Comparison of ENCODE assay signal across 21 cellular contexts in genomic region chr20:37364927-37365272, GRCh38. TPM values are rescaled to one million over a fixed set of nuclear protein-coding genes. Genes with fewer than 3 reads are reported as not detected.
A peak's percentile ranks its signal among the peaks of the same experiment; 100 is the strongest.
DNase-seq lines count a peak whose midpoint lies in the region; ATAC-seq, FAIRE-seq and TF ChIP-seq lines count a peak whose summit lies in the region.
"Had no signal": no experiment of that assay in that cellular context is flagged by ENCODE, and none has a peak within 500 bp of the region (broad histone marks: within the 10 kb centered on the region; RNA-seq: fewer than 3 reads in every experiment).

No MANE protein-coding gene starts in this region.

- WGBS in K562 (ENCODE audit: insufficient coverage, low coverage, missing lambda C conversion rate), result 71% methylated on average over 3 of the region's 3 CpGs

- peak overlapping the region; percentile 33 for H3K27ac Mint-ChIP-seq in CD8-positive, alpha-beta T cell

- H3K4me1 Mint-ChIP-seq in CD8-positive, alpha-beta T cell (ENCODE audit: low read depth), result no peaks in the 10 kb centered on the region

- no peaks in the 10 kb centered on the region for H3K27me3 ChIP-seq in CD8-positive, alpha-beta T cell (ENCODE audit: insufficient read depth, low read length)
- H3K27me3 ChIP-seq in H7 (ENCODE audit: control insufficient read depth, insufficient read depth, low read length) (no peaks in the 10 kb centered on the region), K562 (ENCODE audit: control insufficient read depth in 2 of 2, insufficient read depth in 2 of 2, low read length in 2 of 2) (no peaks in the 10 kb centered on the region), osteoblast (ENCODE audit: insufficient read depth, low read length) (no peaks in the 10 kb centered on the region)
- H3K27me3 ChIP-seq: pancreas had no signal

- H3K27me3 Mint-ChIP-seq in CD8-positive, alpha-beta T cell (ENCODE audit: low read depth), result no peaks in the 10 kb centered on the region

- H3K4me2 ChIP-seq in K562 (ENCODE audit: insufficient read depth, low read length) (no peak overlapping the region), osteoblast (ENCODE audit: insufficient read depth, low read length) (no peak overlapping the region)

- no peak overlapping the region for H3K4me3 Mint-ChIP-seq in CD8-positive, alpha-beta T cell

- in situ Hi-C loops in K562 (cut with MboI), result no loop called here

- H3K9me1 ChIP-seq in K562 (ENCODE audit: control insufficient read depth, insufficient read depth, low read length), result no peaks in the 10 kb centered on the region

- no peak for TF ChIP-seq CTCF in CD8-positive, alpha-beta T cell (IDR thresholded peaks at IDR 0.05)
- TF ChIP-seq CTCF in K562 (IDR thresholded peaks at IDR 0.05 in 2 of 3, conservative IDR thresholded peaks at IDR 0.05 in 1 of 3; ENCODE audit: insufficient read depth in 2 of 3, low read depth in 1 of 3, low read length in 3 of 3), result no peak
- no peak for TF ChIP-seq CTCF in osteoblast (IDR thresholded peaks at IDR 0.05; ENCODE audit: extremely low read depth, low read depth, low read length)
- no peak for TF ChIP-seq CTCF in D721Med (IDR thresholded peaks at IDR 0.05; ENCODE audit: insufficient read depth, missing control alignments)

- intact Hi-C loops in CD8-positive, alpha-beta T cell (cut with DNase I, micrococcal nuclease), result no loop called here
- intact Hi-C loops in K562 (cut with micrococcal nuclease), result no loop called here

- POLR2A ChIA-PET in CD8-positive, alpha-beta T cell (lab: Charles Lee), result no interaction called here
- POLR2A ChIA-PET in K562 (lab: Yijun Ruan, JAX), result interaction anchor here (1.9 kb wide), 1 partner anchor 17 kb away, joined by 7 read pairs; no protein-coding TSS in a partner anchor

- H4K20me1 ChIP-seq in K562 (replicated peaks; ENCODE audit: control insufficient read depth, insufficient read depth, low read length) (peaks cover 7% of the 10 kb centered on the region; the same call in 1 of the 2 replicates), osteoblast (ENCODE audit: insufficient read depth, low read length) (peaks cover 37% of the 10 kb centered on the region)

- no TSS peak for BruUV-seq in K562 (replicated peaks; lab: Mats Ljungman, UMichigan)

- no peak for ATAC-seq in CD8-positive, alpha-beta T cell
- ATAC-seq in K562 (peak; percentile 74), GM18907 (IDR thresholded peaks at IDR 0.05; ENCODE audit: unreplicated experiment) (no peak), HG02981 (IDR thresholded peaks at IDR 0.05; ENCODE audit: unreplicated experiment) (no peak)
- ATAC-seq: left colon, pancreas had no signal

- H3K27ac ChIP-seq in CD8-positive, alpha-beta T cell (ENCODE audit: low read depth, low read length), result no peak overlapping the region
- H3K27ac ChIP-seq in K562 (ENCODE audit: extremely low read depth, low read depth, low read length), result no peak overlapping the region
- H3K27ac ChIP-seq in osteoblast (ENCODE audit: low read depth, low read length), result no peak overlapping the region
- H3K27ac ChIP-seq: pancreas had no signal

- FAIRE-seq in K562 (lab: Jason Lieb, UNC) (no peak), D721Med (lab: Jason Lieb, UNC) (no peak)
- FAIRE-seq: endometrium, GM18507, pancreas had no signal

- H3K36me3 ChIP-seq in CD8-positive, alpha-beta T cell (ENCODE audit: insufficient read depth, low read length), result no peaks in the 10 kb centered on the region
- H3K36me3 ChIP-seq in H7 (replicated peaks; ENCODE audit: control insufficient read depth, insufficient read depth, low read length) (peaks cover 5% of the 10 kb centered on the region), K562 (ENCODE audit: control insufficient read depth, insufficient read depth, low read length) (peaks cover 5% of the 10 kb centered on the region; the same call in 1 of the 3 replicates), osteoblast (ENCODE audit: insufficient read depth, low read length) (peaks cover 21% of the 10 kb centered on the region)

- no peaks in the 10 kb centered on the region for H3K9me3 ChIP-seq in CD8-positive, alpha-beta T cell (ENCODE audit: low read length)
- H3K9me3 ChIP-seq in K562 (replicated peaks; ENCODE audit: control insufficient read depth, insufficient read depth, low read depth, low read length) (no peaks in the 10 kb centered on the region), osteoblast (ENCODE audit: low read depth, low read length) (no peaks in the 10 kb centered on the region)
- H3K9me3 ChIP-seq: pancreas had no signal

- H3K4me1 ChIP-seq in CD8-positive, alpha-beta T cell (ENCODE audit: insufficient read depth, low read length), result no peaks in the 10 kb centered on the region
- peaks cover 0 to 24% of the 10 kb centered on the region in 2 experiments; a peak in 2 of 5 replicates for H3K4me1 ChIP-seq in K562 (replicated peaks in 1 of 2; ENCODE audit: control insufficient read depth in 2 of 2, insufficient read depth in 2 of 2, low read length in 2 of 2)
- H3K4me1 ChIP-seq in osteoblast (ENCODE audit: insufficient read depth, low read length), result no peaks in the 10 kb centered on the region
- H3K4me1 ChIP-seq: pancreas had no signal

- H2AFZ ChIP-seq in K562 (ENCODE audit: low read depth, low read length) (no peak overlapping the region), osteoblast (ENCODE audit: low read length) (no peak overlapping the region)

- no peak for TF ChIP-seq EP300 in K562 (IDR thresholded peaks at IDR 0.05; ENCODE audit: low read length)

- H3K9me3 Mint-ChIP-seq in CD8-positive, alpha-beta T cell, result no peaks in the 10 kb centered on the region

- no peaks in the 10 kb centered on the region for H3K36me3 Mint-ChIP-seq in CD8-positive, alpha-beta T cell

- TF ChIP-seq RAD21 in K562 (CRISPR knock-in tag; conservative IDR thresholded peaks at IDR 0.05 in 1 of 2, IDR thresholded peaks at IDR 0.05 in 1 of 2), result no peak

- H3K79me2 ChIP-seq in K562 (ENCODE audit: control insufficient read depth, insufficient read depth, low read length), result no peaks in the 10 kb centered on the region
- H3K79me2 ChIP-seq in osteoblast (ENCODE audit: insufficient read depth, low read length), result peaks cover 48% of the 10 kb centered on the region

- CTCF ChIA-PET in CD8-positive, alpha-beta T cell (lab: Charles Lee), result no interaction called here
- CTCF ChIA-PET in K562 (lab: Yijun Ruan, JAX; ENCODE audit: low intra/inter-chr PET ratio), result no interaction called here

- no peak overlapping the region for H3K4me3 ChIP-seq in CD8-positive, alpha-beta T cell (ENCODE audit: low read depth, low read length)
- H3K4me3 ChIP-seq in H7 (ENCODE audit: insufficient read depth, low read depth, low read length) (no peak overlapping the region), K562 (no peak overlapping the region), osteoblast (ENCODE audit: insufficient read depth, low read length) (no peak overlapping the region)
- H3K4me3 ChIP-seq: pancreas had no signal

- no peak for DNase-seq in CD8-positive, alpha-beta T cell
- DNase-seq in H7 (peak; percentile 50), K562 (ENCODE audit: extremely low read depth in 1 of 4, low spot score in 3 of 4) (no peak), osteoblast (ENCODE audit: insufficient read length, low spot score, missing footprints) (peak; percentile 5), D721Med (ENCODE audit: insufficient read length, low spot score) (no peak)
- DNase-seq: activated CD4-positive, alpha-beta T cell treated with anti-CD3 and anti-CD28 coated beads for 4 hours; activated gamma-delta T cell treated with Interleukin-2 at 50 U/mL for 16 hours; amygdala; foreskin fibroblast; GF-D8; NCI-H1436; NCI-H446; SHP77 treated with DMSO at 0.1 percent for 48 hours; substantia nigra; T-helper 9 cell had no signal

- TF ChIP-seq POLR2A in K562 (conservative IDR thresholded peaks at IDR 0.05), result no peak

- H3K9ac ChIP-seq in K562 (ENCODE audit: insufficient read depth in 1 of 2, low read depth in 2 of 2, low read length in 2 of 2), result no peak overlapping the region

TF ChIP-seq in K562, 482 proteins besides CTCF, POLR2A, EP300 and RAD21:
- TF ChIP-seq RFX1 (IDR thresholded peaks at IDR 0.05) (peak; percentile 52; the same call in 1 of the 2 replicates), ZC3H8 (IDR thresholded peaks at IDR 0.05) (no peak)

RNA-seq across cellular contexts. Expression of gene SRC, which starts 19.0 kb away (rescaled TPM):
- 1 to 10 TPM in 1 of 2 experiments, under 1 TPM in 1; 0.84 to 2.3 TPM for total RNA-seq in CD8-positive, alpha-beta T cell
- 31.4 and 32.5 TPM in 2 replicates for total RNA-seq in H7 (2014; rRNA removed; shearing (Covaris generic))
- total RNA-seq in K562 (2011; cell fraction: chromatin; rRNA removed; ENCODE audit: low replicate concordance), result 23.1 and 61.0 TPM in 2 replicates
- 26.7 and 29.4 TPM in 2 replicates for total RNA-seq in K562 (2011; cell fraction: nucleolus; rRNA removed)
- total RNA-seq in K562 (2011; cell fraction: nucleoplasm; rRNA removed), result 20.5 and 28.9 TPM in 2 replicates
- 2.0 and 4.7 TPM in 2 replicates for total RNA-seq in K562 (2014; rRNA removed)
- total RNA-seq in K562 (2014; rRNA removed; fragmentation: Illumina TruSeq; extraction: Trizol), result 1.4 and 1.9 TPM in 2 replicates
- total RNA-seq in K562 (2015; rRNA removed; fragmentation: Illumina TruSeq; extraction: Trizol), result 2.9 and 3.1 TPM in 2 replicates
- total RNA-seq in K562 (2021), result 7.0 and 7.7 TPM in 2 replicates
- polyA plus RNA-seq in K562 (2011; rRNA removed), result 8.0 and 8.5 TPM in 2 replicates
- 6.8 and 11.9 TPM in 2 replicates for polyA plus RNA-seq in K562 (2011; cell fraction: cytosol; rRNA removed)
- polyA plus RNA-seq in K562 (2011; cell fraction: nucleus; rRNA removed), result 45.7 and 78.2 TPM in 2 replicates
- polyA plus RNA-seq in K562 (2012), result 4.7 and 5.8 TPM in 2 replicates
- polyA plus RNA-seq in K562 (2014; fragmentation: Illumina TruSeq; extraction: Trizol), result 5.4 and 8.3 TPM in 2 replicates
- under 1 TPM; 0.06 to 0.14 TPM for polyA plus RNA-seq in K562 (2014; fragmentation: Nextera tagmentation; extraction: Ambion mirVana)
- 4.8 and 5.2 TPM in 2 replicates for polyA plus RNA-seq in K562 (2014; rRNA removed)
- polyA minus RNA-seq in K562 (2011; rRNA and poly(A)+ RNA removed), result 5.2 and 16.3 TPM in 2 replicates
- 4.0 and 10.0 TPM in 2 replicates for polyA minus RNA-seq in K562 (2011; cell fraction: cytosol; rRNA and poly(A)+ RNA removed)
- polyA minus RNA-seq in K562 (2011; cell fraction: nucleus; rRNA and poly(A)+ RNA removed), result 12.3 and 15.8 TPM in 2 replicates
- total RNA-seq in osteoblast, result 22.1 and 22.4 TPM in 2 replicates

Comparison
In these comparisons a context has a peak if more than half of its experiments do, and no peak if none do; other contexts are left out.
1. DNase-seq: peak in H7 (single experiment) and osteoblast (single experiment); none in CD8-positive, alpha-beta T cell (0 of 7), K562 (0 of 4) and D721Med (single experiment).